Comparison of ENCODE assay signal across 8 cellular contexts in the genomic region with DNA sequence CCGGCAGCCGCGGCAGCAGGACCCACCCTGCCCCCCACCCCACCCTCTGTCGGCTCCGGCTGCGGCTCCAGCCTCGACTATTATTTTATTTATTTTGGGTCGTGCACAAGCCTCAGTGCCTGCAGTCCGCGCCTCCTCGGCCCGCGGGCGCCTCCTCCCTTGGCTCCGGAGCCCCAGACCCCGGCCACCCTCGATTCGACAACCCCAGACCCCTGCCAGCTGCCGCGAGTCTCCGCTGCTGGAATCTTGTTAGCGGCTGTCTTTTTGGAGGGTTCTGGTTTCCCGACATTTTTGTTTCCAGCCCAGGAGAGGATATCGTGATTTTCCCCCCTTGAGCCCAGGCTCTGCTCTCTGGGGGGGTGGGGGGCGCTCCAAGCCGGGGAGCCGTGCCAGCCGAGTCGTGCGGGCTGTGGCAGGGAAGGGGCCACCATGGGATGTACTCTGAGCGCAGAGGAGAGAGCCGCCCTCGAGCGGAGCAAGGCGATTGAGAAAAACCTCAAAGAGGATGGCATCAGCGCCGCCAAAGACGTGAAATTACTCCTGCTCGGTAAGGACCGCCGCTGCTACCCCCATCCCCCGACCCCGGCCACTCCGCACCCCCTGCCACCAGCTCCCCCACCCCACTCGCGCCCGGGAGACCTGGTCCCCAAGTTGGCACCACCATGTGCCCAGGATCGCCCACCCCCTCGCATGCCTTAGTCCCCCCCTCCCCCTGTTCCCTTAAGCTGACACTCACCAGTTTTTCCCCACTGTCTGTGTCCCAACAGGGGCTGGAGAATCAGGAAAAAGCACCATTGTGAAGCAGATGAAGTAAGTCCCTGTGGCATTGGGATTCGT. TPM values are rescaled to one million over a fixed set of nuclear protein-coding genes. Genes with fewer than 3 reads are reported as not detected.
DNase-seq lines count a peak whose midpoint lies in the region; ATAC-seq and TF ChIP-seq lines count a peak whose summit lies in the region.

No MANE protein-coding gene starts in this region.

- no peak overlapping the region for H2AFZ ChIP-seq in Karpas-422 (ENCODE audit: low read length)
- peak overlapping the region; percentile 58 for H2AFZ ChIP-seq in neural cell (ENCODE audit: low read depth, low read length)

- DNase-seq in Ammon's horn (ENCODE audit: low spot score) (peak; percentile 28), Karpas-422 (no peak), NOMO-1 (lab: John Stamatoyannopoulos, UW; ENCODE audit: unreplicated experiment in 2 of 2) (no peak), cerebellar nuclear complex (lab: John Stamatoyannopoulos, UW) (no peak), HK-2 (ENCODE audit: unreplicated experiment) (no peak)

- peaks cover 30% of the 10 kb centered on the region for H3K4me1 Mint-ChIP-seq in dendritic cell treated with granulocyte-macrophage colony-stimulating factor and Interleukin-4, amounts not matched to agents 40 ng/mL and 50 ng/mL, for 4 days (ENCODE audit: low read depth)

- H3K9ac ChIP-seq in Karpas-422 (ENCODE audit: low read length) (peak overlapping the region; percentile 71), neural cell (ENCODE audit: low read length) (peak overlapping the region; percentile 99)

- ATAC-seq in HG03378 (IDR thresholded peaks at IDR 0.05; ENCODE audit: unreplicated experiment): no peak

- H3K9me3 ChIP-seq in Karpas-422 (ENCODE audit: low read length) (no peaks in the 10 kb centered on the region), neural cell (ENCODE audit: low read length) (no peaks in the 10 kb centered on the region)

- TF ChIP-seq EP300 in neural cell (conservative IDR thresholded peaks at IDR 0.05; ENCODE audit: poor library complexity, severe bottlenecking): no peak

- H4K20me1 ChIP-seq in Karpas-422 (ENCODE audit: insufficient read depth, low read depth, low read length) (no peaks in the 10 kb centered on the region), neural cell (ENCODE audit: insufficient read depth) (no peaks in the 10 kb centered on the region)

- H3K9me3 Mint-ChIP-seq in dendritic cell treated with granulocyte-macrophage colony-stimulating factor and Interleukin-4, amounts not matched to agents 40 ng/mL and 50 ng/mL, for 4 days: no peaks in the 10 kb centered on the region

- peaks cover 86% of the 10 kb centered on the region for H3K27me3 Mint-ChIP-seq in dendritic cell treated with granulocyte-macrophage colony-stimulating factor and Interleukin-4, amounts not matched to agents 40 ng/mL and 50 ng/mL, for 4 days

- H3K4me2 ChIP-seq in Karpas-422 (ENCODE audit: low read depth, low read length, poor library complexity, severe bottlenecking) (peak overlapping the region; percentile 74), neural cell (ENCODE audit: low read length) (peak overlapping the region; percentile 96)

- H3K4me1 ChIP-seq in Karpas-422 (ENCODE audit: low read length): peaks cover 47% of the 10 kb centered on the region

- H3K4me3 ChIP-seq in Karpas-422 (ENCODE audit: low read length): peak overlapping the region; percentile 75
- H3K4me3 ChIP-seq in neural cell (ENCODE audit: low read length): peak overlapping the region; percentile 94

- peak overlapping the region; percentile 45 for H3K4me3 Mint-ChIP-seq in dendritic cell treated with granulocyte-macrophage colony-stimulating factor and Interleukin-4, amounts not matched to agents 40 ng/mL and 50 ng/mL, for 4 days

- no peaks in the 10 kb centered on the region for H3K27me3 ChIP-seq in Karpas-422 (ENCODE audit: low read length)
- peaks cover 12% of the 10 kb centered on the region for H3K27me3 ChIP-seq in neural cell (ENCODE audit: insufficient read depth, low read depth, low read length)

- peak; percentile 5 for TF ChIP-seq RAD21 in neural cell (conservative IDR thresholded peaks at IDR 0.05)

- H3K36me3 ChIP-seq in Karpas-422 (ENCODE audit: insufficient read depth, low read length) (no peaks in the 10 kb centered on the region), neural cell (ENCODE audit: insufficient read depth, low read length) (no peaks in the 10 kb centered on the region)

- no peaks in the 10 kb centered on the region for H3F3A ChIP-seq in neural cell (ENCODE audit: insufficient read depth, low read length, poor library complexity, severe bottlenecking)

- H3K27ac ChIP-seq in Karpas-422 (ENCODE audit: low read length): no peak overlapping the region
- H3K27ac ChIP-seq in neural cell (ENCODE audit: low read length): peak overlapping the region; percentile 96

- no peak for TF ChIP-seq CTCF in neural cell (IDR thresholded peaks at IDR 0.05; ENCODE audit: poor library complexity, severe bottlenecking)

- no peak overlapping the region for H3K27ac Mint-ChIP-seq in dendritic cell treated with granulocyte-macrophage colony-stimulating factor and Interleukin-4, amounts not matched to agents 40 ng/mL and 50 ng/mL, for 4 days

- H3K79me2 ChIP-seq in Karpas-422 (ENCODE audit: low read length) (no peaks in the 10 kb centered on the region), neural cell (replicated peaks; ENCODE audit: insufficient read depth, low read length) (peaks cover 50% of the 10 kb centered on the region)

- H3K36me3 Mint-ChIP-seq in dendritic cell treated with granulocyte-macrophage colony-stimulating factor and Interleukin-4, amounts not matched to agents 40 ng/mL and 50 ng/mL, for 4 days (ENCODE audit: low read depth): no peaks in the 10 kb centered on the region

- intact Hi-C loops in dendritic cell treated with granulocyte-macrophage colony-stimulating factor and Interleukin-4, amounts not matched to agents 40 ng/mL and 50 ng/mL, for 4 days (cut with micrococcal nuclease): loop anchor here (5.0 kb wide), 1 partner anchor 145 kb away; no protein-coding TSS in a partner anchor

- H3K9me2 ChIP-seq in Karpas-422 (replicated peaks; ENCODE audit: insufficient read depth, low read length) (no peaks in the 10 kb centered on the region), neural cell (ENCODE audit: insufficient read depth, low read length) (no peaks in the 10 kb centered on the region)

TF ChIP-seq in neural cell, 6 proteins besides CTCF, POLR2A, EP300 and RAD21:
- TF ChIP-seq, protein P1, sequence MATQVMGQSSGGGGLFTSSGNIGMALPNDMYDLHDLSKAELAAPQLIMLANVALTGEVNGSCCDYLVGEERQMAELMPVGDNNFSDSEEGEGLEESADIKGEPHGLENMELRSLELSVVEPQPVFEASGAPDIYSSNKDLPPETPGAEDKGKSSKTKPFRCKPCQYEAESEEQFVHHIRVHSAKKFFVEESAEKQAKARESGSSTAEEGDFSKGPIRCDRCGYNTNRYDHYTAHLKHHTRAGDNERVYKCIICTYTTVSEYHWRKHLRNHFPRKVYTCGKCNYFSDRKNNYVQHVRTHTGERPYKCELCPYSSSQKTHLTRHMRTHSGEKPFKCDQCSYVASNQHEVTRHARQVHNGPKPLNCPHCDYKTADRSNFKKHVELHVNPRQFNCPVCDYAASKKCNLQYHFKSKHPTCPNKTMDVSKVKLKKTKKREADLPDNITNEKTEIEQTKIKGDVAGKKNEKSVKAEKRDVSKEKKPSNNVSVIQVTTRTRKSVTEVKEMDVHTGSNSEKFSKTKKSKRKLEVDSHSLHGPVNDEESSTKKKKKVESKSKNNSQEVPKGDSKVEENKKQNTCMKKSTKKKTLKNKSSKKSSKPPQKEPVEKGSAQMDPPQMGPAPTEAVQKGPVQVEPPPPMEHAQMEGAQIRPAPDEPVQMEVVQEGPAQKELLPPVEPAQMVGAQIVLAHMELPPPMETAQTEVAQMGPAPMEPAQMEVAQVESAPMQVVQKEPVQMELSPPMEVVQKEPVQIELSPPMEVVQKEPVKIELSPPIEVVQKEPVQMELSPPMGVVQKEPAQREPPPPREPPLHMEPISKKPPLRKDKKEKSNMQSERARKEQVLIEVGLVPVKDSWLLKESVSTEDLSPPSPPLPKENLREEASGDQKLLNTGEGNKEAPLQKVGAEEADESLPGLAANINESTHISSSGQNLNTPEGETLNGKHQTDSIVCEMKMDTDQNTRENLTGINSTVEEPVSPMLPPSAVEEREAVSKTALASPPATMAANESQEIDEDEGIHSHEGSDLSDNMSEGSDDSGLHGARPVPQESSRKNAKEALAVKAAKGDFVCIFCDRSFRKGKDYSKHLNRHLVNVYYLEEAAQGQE (IDR thresholded peaks at IDR 0.05; ENCODE audit: borderline replicate concordance): peak; percentile 17
- TF ChIP-seq SMC3 (conservative IDR thresholded peaks at IDR 0.05; ENCODE audit: poor library complexity) (peak; percentile 17), MXI1 (conservative IDR thresholded peaks at IDR 0.05; ENCODE audit: poor library complexity, severe bottlenecking) (peak; percentile 14), TAF1 (IDR thresholded peaks at IDR 0.05; ENCODE audit: low read depth) (no peak), EZH2 (IDR thresholded peaks at IDR 0.05; ENCODE audit: borderline replicate concordance, insufficient read depth, low read length, poor library complexity, severe bottlenecking) (no peak), POLR2AphosphoS5 (IDR thresholded peaks at IDR 0.05) (no peak)

RNA-seq across cellular contexts. Expression of a gene that starts 0.7 kb away (rescaled TPM):
- 1.6 and 2.3 TPM in 2 replicates for total RNA-seq in Karpas-422 (2014; rRNA removed; shearing (Covaris generic); ENCODE audit: low replicate concordance)
- 31.5 and 39.3 TPM in 2 replicates for polyA plus RNA-seq in neural cell
- 77.7 and 102 TPM in 2 replicates for polyA minus RNA-seq in neural cell
